8 cellular contexts compared by ENCODE assay signal in the genomic region with DNA sequence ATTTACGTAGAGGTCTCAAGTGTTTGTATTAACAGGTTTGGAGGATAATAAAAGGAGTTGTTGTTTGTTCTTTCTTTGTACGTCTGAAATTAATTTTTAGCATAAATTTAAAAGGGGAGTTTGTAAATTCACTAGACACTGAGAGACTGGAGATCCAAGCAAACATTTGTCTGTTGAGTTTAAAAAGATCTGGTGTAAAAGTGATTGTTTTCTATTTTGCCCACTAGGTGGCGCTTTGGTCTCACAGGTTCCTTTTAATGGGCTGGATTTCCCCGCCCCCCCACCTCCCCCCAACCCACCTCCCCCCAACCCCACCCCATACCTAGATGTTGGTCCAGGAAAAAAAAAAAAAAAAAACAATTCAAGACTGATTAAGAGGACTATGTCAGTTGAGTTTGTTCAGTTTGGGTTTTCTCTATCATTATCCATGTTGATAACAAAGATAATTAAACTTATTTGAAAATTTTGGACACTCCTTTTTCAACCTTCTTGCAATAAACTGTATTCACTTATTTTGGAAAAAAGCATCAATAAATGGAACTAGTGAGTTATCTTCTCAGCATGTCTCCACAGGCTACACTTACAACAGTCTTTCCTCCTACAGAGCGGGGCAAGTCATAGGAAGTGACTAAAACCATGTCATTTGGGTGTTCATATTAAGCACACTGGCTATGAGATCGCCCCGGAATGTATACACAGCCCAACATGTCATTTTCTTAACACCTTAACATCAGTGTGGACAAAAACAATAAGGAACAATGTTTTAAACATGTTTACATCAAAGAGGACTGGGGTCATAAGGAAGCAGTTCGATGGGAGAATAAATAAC.
DNase-seq lines count a peak whose midpoint lies in the region; ATAC-seq and TF ChIP-seq lines count a peak whose summit lies in the region.

No MANE protein-coding gene starts in this region.

- H3K9me3 Mint-ChIP-seq in Caco-2 (ENCODE audit: unreplicated experiment), result no peaks in the 10 kb centered on the region

- H3K4me3 Mint-ChIP-seq in Caco-2 (ENCODE audit: unreplicated experiment), result no peak overlapping the region

- H3K27ac ChIP-seq in PC-9 (peak overlapping the region; percentile 86), fibroblast of lung (ENCODE audit: insufficient read depth, low read length) (peak overlapping the region; percentile 0), gastrocnemius medialis (no peak overlapping the region)

- CTCF ChIA-PET in Caco-2 (lab: Charles Lee), result no interaction called here
- CTCF ChIA-PET in HEK293T (lab: Yijun Ruan, JAX), result no interaction called here
- CTCF ChIA-PET in PC-9 (lab: Charles Lee), result interaction anchor here (1.2 kb wide), 1 partner anchor 10 kb away, joined by 3 read pairs; no protein-coding TSS in a partner anchor

- TF ChIP-seq CTCF in Caco-2 (IDR thresholded peaks at IDR 0.05; ENCODE audit: insufficient read depth in 1 of 2, low read depth in 1 of 2, low read length in 1 of 2, severe bottlenecking in 1 of 2, unreplicated experiment in 1 of 2) (peak; percentile 54 to 55), PC-9 (conservative IDR thresholded peaks at IDR 0.05) (peak; percentile 65), fibroblast of lung (conservative IDR thresholded peaks at IDR 0.05 in 1 of 2, IDR thresholded peaks at IDR 0.05 in 1 of 2; ENCODE audit: low read depth in 1 of 2, low read length in 2 of 2) (peak; percentile 15 to 39), gastrocnemius medialis (IDR thresholded peaks at IDR 0.05 in 4 of 5, conservative IDR thresholded peaks at IDR 0.05 in 1 of 5) (peak in 3 of 5 experiments; percentile 12 to 56 (median 44))

- H3K4me1 ChIP-seq in Caco-2 (peaks cover 4% of the 10 kb centered on the region), PC-9 (replicated peaks; ENCODE audit: insufficient read depth) (peaks cover 33% of the 10 kb centered on the region), fibroblast of lung (ENCODE audit: control insufficient read depth, extremely low read depth, insufficient read depth, low read length) (peaks cover 4% of the 10 kb centered on the region), gastrocnemius medialis (no peaks in the 10 kb centered on the region)

- POLR2A ChIA-PET in Caco-2 (lab: Charles Lee), result no interaction called here
- POLR2A ChIA-PET in HEK293T (lab: Yijun Ruan, JAX), result no interaction called here
- POLR2A ChIA-PET in PC-9 (lab: Charles Lee; ENCODE audit: unreplicated experiment), result no interaction called here

- no peaks in the 10 kb centered on the region for H3K36me3 Mint-ChIP-seq in Caco-2 (ENCODE audit: insufficient read depth, unreplicated experiment)

- H3K9me2 ChIP-seq in PC-9 (ENCODE audit: insufficient read depth), result no peaks in the 10 kb centered on the region

- H3K27me3 Mint-ChIP-seq in Caco-2 (ENCODE audit: insufficient read depth, unreplicated experiment), result no peaks in the 10 kb centered on the region

- H2AFZ ChIP-seq in PC-9, result 0 out of 2 replicates have a peak overlapping the region, but pooled peaks have one; percentile 21
- no peak overlapping the region for H2AFZ ChIP-seq in fibroblast of lung (ENCODE audit: low read length)

- ATAC-seq in gastrocnemius medialis, result no peak
- ATAC-seq in HG02623 (IDR thresholded peaks at IDR 0.05; ENCODE audit: unreplicated experiment), result no peak

- H3K27me3 ChIP-seq in Caco-2 (replicated peaks; ENCODE audit: control insufficient read depth, insufficient read depth, low read length), result no peaks in the 10 kb centered on the region
- no peaks in the 10 kb centered on the region for H3K27me3 ChIP-seq in PC-9 (ENCODE audit: insufficient read depth, low read depth)
- H3K27me3 ChIP-seq in fibroblast of lung (ENCODE audit: control insufficient read depth, insufficient read depth, low read length), result no peaks in the 10 kb centered on the region
- no peaks in the 10 kb centered on the region for H3K27me3 ChIP-seq in gastrocnemius medialis

- in situ Hi-C loops in gastrocnemius medialis (cut with MboI; ENCODE audit: low sequenced_read_pairs in 4 of 4), result no loop called here

- intact Hi-C loops in Caco-2 (cut with micrococcal nuclease; ENCODE audit: unreplicated experiment), result loop anchor here (5.0 to 10.0 kb wide), 3 partner anchors 263 to 801 kb away; no protein-coding TSS in a partner anchor
- intact Hi-C loops in PC-9 (cut with micrococcal nuclease; ENCODE audit: unreplicated experiment), result loop anchor here (2.0 kb wide), 1 partner anchor 43 kb away; no protein-coding TSS in a partner anchor
- intact Hi-C loops in gastrocnemius medialis (cut with DNase I; ENCODE audit: low total_unique reads), result no loop called here

- H3K79me2 ChIP-seq in PC-9 (ENCODE audit: low read depth) (no peaks in the 10 kb centered on the region), fibroblast of lung (ENCODE audit: control insufficient read depth, insufficient read depth, low read length) (no peaks in the 10 kb centered on the region)

- no peak for TF ChIP-seq POLR2A in gastrocnemius medialis (IDR thresholded peaks at IDR 0.05)

- no peaks in the 10 kb centered on the region for H3K4me1 Mint-ChIP-seq in Caco-2 (ENCODE audit: low read depth, unreplicated experiment)

- no TSS peak for BruUV-seq in Caco-2 (replicated peaks; lab: Mats Ljungman, UMichigan)
- no TSS peak for BruUV-seq in PC-9 (replicated peaks; lab: Mats Ljungman, UMichigan)

- DNase-seq in Caco-2 (peak in 1 of 2 experiments; percentile 38), HEK293T (ENCODE audit: extremely low spot score) (peak; percentile 34), PC-9 (peak; percentile 35 to 37), fibroblast of lung (ENCODE audit: low read depth in 2 of 2) (peak; percentile 62 to 75), gastrocnemius medialis (no peak), T-helper 1 cell (no peak)
- DNase-seq in stimulated activated CD4-positive, alpha-beta T cell treated with anti-CD3 and anti-CD28 coated beads, Interleukin-4, amount 100 ng/mL, for 4 hours, result no peak

- H3K36me3 ChIP-seq in Caco-2 (ENCODE audit: control insufficient read depth, insufficient read depth, low read length) (no peaks in the 10 kb centered on the region), PC-9 (ENCODE audit: low read depth) (no peaks in the 10 kb centered on the region), fibroblast of lung (ENCODE audit: control insufficient read depth, insufficient read depth, low read length) (no peaks in the 10 kb centered on the region), gastrocnemius medialis (no peaks in the 10 kb centered on the region)

- H3K27ac Mint-ChIP-seq in Caco-2 (ENCODE audit: unreplicated experiment), result no peak overlapping the region

- H3K9me3 ChIP-seq in Caco-2 (no peaks in the 10 kb centered on the region), PC-9 (ENCODE audit: insufficient read depth, low read depth) (no peaks in the 10 kb centered on the region; the same call in none of the 2 replicates), fibroblast of lung (ENCODE audit: control insufficient read depth, insufficient read depth, low read depth, low read length) (no peaks in the 10 kb centered on the region), gastrocnemius medialis (no peaks in the 10 kb centered on the region)

- no peak overlapping the region for H3K9ac ChIP-seq in fibroblast of lung (ENCODE audit: insufficient read depth, low read length)

- H4K20me1 ChIP-seq in PC-9 (ENCODE audit: insufficient read depth), result no peaks in the 10 kb centered on the region
- H4K20me1 ChIP-seq in fibroblast of lung (ENCODE audit: control insufficient read depth, extremely low read depth, insufficient read depth, low read length), result no peaks in the 10 kb centered on the region

- H3K4me3 ChIP-seq in Caco-2 (ENCODE audit: low read depth, low read length) (no peak overlapping the region), PC-9 (peak overlapping the region; percentile 17; the same call in 1 of the 2 replicates), fibroblast of lung (replicated peaks in 1 of 4; ENCODE audit: control extremely low read depth in 1 of 4, insufficient read depth in 1 of 4, low read depth in 3 of 4, low read length in 4 of 4) (no peak overlapping the region), gastrocnemius medialis (no peak overlapping the region)

- peak overlapping the region; percentile 63 for H3K4me2 ChIP-seq in PC-9
- peak overlapping the region; percentile 46 for H3K4me2 ChIP-seq in fibroblast of lung (ENCODE audit: extremely low read depth, insufficient read depth, low read length)

- H3F3A ChIP-seq in PC-9 (ENCODE audit: insufficient read depth, low read depth), result peaks cover 4% of the 10 kb centered on the region; the same call in 1 of the 2 replicates

TF ChIP-seq in HEK293T, 16 proteins besides CTCF, POLR2A, EP300 and RAD21:
- TF ChIP-seq SUZ12 (IDR thresholded peaks at IDR 0.05), result no peak
- no peak for TF ChIP-seq ARNT (IDR thresholded peaks at IDR 0.05)
- TF ChIP-seq LEF1 (IDR thresholded peaks at IDR 0.05; ENCODE audit: borderline replicate concordance), result no peak
- TF ChIP-seq TARDBP (IDR thresholded peaks at IDR 0.05), result no peak
- no peak for TF ChIP-seq HDGF (IDR thresholded peaks at IDR 0.05; ENCODE audit: borderline replicate concordance)
- TF ChIP-seq ZNF384 (IDR thresholded peaks at IDR 0.05), result no peak
- no peak for TF ChIP-seq PKNOX1 (IDR thresholded peaks at IDR 0.05)
- no peak for TF ChIP-seq FOXM1 (IDR thresholded peaks at IDR 0.05; ENCODE audit: borderline replicate concordance)
- TF ChIP-seq FOXK2 (IDR thresholded peaks at IDR 0.05), result no peak
- no peak for TF ChIP-seq BHLHE40 (IDR thresholded peaks at IDR 0.05; ENCODE audit: borderline replicate concordance)

Comparison
In these comparisons a context has a peak if more than half of its experiments do, and no peak if none do; other contexts are left out.
1. DNase-seq: peak in HEK293T (single experiment), PC-9 (2 of 2) and fibroblast of lung (2 of 2); none in gastrocnemius medialis (0 of 2), stimulated activated CD4-positive, alpha-beta T cell treated with anti-CD3 and anti-CD28 coated beads, Interleukin-4, amount 100 ng/mL, for 4 hours (0 of 2) and T-helper 1 cell (0 of 5).
2. H3K27ac ChIP-seq: peak in PC-9 (single experiment) and fibroblast of lung (single experiment); none in gastrocnemius medialis (0 of 4).
3. Peak in every context shown above with its lines, with median percentiles within 50 percentile points of each other: CTCF ChIP-seq.